ENCODE assay signal across 1 cellular context in the genomic region with DNA sequence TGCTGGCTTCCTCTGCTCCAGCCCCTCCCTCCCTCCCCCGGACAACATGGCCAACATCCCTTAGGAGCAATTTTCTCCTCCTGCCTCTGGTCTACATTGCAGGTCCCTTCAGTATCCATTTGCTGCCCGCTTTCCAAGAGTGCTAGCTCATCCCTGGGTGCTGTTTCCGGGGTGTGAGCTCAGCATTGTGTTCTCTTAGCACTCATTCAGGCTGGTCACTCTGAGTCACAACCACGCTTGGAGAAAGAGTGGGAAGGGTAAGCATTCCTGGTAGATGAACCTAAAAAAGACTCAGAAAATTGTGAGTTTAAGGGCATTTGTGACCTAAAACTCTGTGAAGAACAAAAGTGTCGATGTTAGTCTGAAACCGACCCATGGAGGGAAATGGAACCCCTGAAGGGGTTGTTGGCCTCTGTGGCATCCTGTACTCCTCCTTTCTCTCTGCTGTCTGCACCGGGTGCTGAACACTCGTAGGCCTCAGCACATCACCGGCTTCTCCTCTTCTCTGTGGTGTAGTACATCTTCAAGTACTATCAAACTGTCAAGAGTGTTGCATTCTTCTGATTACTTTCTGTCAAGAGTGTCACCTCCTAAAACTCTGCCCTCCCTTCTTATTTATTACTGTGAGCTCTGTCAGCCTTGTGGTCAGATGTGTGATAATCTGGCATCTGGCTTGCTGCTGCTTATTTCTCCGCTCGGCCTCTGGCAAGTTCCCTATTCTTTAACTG.
TF ChIP-seq lines count a peak whose summit lies in the region.

No MANE protein-coding gene starts in this region.

TF ChIP-seq in WTC11, 78 proteins besides CTCF, POLR2A, EP300 and RAD21 (continued from another document):
- TF ChIP-seq, protein P1, sequence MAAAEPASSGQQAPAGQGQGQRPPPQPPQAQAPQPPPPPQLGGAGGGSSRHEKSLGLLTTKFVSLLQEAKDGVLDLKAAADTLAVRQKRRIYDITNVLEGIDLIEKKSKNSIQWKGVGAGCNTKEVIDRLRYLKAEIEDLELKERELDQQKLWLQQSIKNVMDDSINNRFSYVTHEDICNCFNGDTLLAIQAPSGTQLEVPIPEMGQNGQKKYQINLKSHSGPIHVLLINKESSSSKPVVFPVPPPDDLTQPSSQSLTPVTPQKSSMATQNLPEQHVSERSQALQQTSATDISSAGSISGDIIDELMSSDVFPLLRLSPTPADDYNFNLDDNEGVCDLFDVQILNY (CRISPR knock-in tag; IDR thresholded peaks at IDR 0.05), result no peak
- TF ChIP-seq, protein P2, sequence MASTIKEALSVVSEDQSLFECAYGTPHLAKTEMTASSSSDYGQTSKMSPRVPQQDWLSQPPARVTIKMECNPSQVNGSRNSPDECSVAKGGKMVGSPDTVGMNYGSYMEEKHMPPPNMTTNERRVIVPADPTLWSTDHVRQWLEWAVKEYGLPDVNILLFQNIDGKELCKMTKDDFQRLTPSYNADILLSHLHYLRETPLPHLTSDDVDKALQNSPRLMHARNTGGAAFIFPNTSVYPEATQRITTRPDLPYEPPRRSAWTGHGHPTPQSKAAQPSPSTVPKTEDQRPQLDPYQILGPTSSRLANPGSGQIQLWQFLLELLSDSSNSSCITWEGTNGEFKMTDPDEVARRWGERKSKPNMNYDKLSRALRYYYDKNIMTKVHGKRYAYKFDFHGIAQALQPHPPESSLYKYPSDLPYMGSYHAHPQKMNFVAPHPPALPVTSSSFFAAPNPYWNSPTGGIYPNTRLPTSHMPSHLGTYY (CRISPR knock-in tag; IDR thresholded peaks at IDR 0.05), result no peak
- no peak for TF ChIP-seq TP53 (CRISPR knock-in tag; IDR thresholded peaks at IDR 0.05)
- no peak for TF ChIP-seq SMAD3 (CRISPR knock-in tag; IDR thresholded peaks at IDR 0.05; ENCODE audit: borderline replicate concordance)
- TF ChIP-seq, protein P3, sequence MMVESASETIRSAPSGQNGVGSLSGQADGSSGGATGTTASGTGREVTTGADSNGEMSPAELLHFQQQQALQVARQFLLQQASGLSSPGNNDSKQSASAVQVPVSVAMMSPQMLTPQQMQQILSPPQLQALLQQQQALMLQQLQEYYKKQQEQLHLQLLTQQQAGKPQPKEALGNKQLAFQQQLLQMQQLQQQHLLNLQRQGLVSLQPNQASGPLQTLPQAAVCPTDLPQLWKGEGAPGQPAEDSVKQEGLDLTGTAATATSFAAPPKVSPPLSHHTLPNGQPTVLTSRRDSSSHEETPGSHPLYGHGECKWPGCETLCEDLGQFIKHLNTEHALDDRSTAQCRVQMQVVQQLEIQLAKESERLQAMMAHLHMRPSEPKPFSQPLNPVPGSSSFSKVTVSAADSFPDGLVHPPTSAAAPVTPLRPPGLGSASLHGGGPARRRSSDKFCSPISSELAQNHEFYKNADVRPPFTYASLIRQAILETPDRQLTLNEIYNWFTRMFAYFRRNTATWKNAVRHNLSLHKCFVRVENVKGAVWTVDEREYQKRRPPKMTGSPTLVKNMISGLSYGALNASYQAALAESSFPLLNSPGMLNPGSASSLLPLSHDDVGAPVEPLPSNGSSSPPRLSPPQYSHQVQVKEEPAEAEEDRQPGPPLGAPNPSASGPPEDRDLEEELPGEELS (CRISPR knock-in tag; IDR thresholded peaks at IDR 0.05), result no peak
- TF ChIP-seq, protein P4, sequence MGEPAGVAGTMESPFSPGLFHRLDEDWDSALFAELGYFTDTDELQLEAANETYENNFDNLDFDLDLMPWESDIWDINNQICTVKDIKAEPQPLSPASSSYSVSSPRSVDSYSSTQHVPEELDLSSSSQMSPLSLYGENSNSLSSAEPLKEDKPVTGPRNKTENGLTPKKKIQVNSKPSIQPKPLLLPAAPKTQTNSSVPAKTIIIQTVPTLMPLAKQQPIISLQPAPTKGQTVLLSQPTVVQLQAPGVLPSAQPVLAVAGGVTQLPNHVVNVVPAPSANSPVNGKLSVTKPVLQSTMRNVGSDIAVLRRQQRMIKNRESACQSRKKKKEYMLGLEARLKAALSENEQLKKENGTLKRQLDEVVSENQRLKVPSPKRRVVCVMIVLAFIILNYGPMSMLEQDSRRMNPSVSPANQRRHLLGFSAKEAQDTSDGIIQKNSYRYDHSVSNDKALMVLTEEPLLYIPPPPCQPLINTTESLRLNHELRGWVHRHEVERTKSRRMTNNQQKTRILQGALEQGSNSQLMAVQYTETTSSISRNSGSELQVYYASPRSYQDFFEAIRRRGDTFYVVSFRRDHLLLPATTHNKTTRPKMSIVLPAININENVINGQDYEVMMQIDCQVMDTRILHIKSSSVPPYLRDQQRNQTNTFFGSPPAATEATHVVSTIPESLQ (CRISPR knock-in tag; IDR thresholded peaks at IDR 0.05), result no peak
